In genomic region chr17:59572301-59572924, GRCh38 we compare ENCODE assay signal across 12 cellular contexts. TPM values are rescaled to one million over a fixed set of nuclear protein-coding genes. Genes with fewer than 3 reads are reported as not detected.
DNase-seq lines count a peak whose midpoint lies in the region; ATAC-seq, FAIRE-seq and TF ChIP-seq lines count a peak whose summit lies in the region.
"Had no signal": no experiment of that assay in that cellular context is flagged by ENCODE, and none has a peak within 500 bp of the region (broad histone marks: within the 10 kb centered on the region; RNA-seq: fewer than 3 reads in every experiment).

No MANE protein-coding gene starts in this region.

- H3K4me3 Mint-ChIP-seq in activated CD4-positive, alpha-beta T cell treated with anti-CD3 and anti-CD28 coated beads for 36 hours: peak overlapping the region; percentile 31
- no peak overlapping the region for H3K4me3 Mint-ChIP-seq in T-helper 17 cell
- H3K4me3 Mint-ChIP-seq: mesothelial cell of epicardium had no signal

- H3K4me3 ChIP-seq in GM06990 (replicated peaks; ENCODE audit: low read depth, low read length) (no peak overlapping the region), pancreas (no peak overlapping the region)

- FAIRE-seq in pancreas (lab: Jason Lieb, UNC): no peak
- FAIRE-seq: endothelial cell of umbilical vein had no signal

- peak; percentile 93 for ATAC-seq in activated CD4-positive, alpha-beta T cell treated with anti-CD3 and anti-CD28 coated beads for 36 hours
- ATAC-seq in T-helper 17 cell (no peak), pancreas (no peak)

- peak overlapping the region; percentile 91 for H3K27ac Mint-ChIP-seq in activated CD4-positive, alpha-beta T cell treated with anti-CD3 and anti-CD28 coated beads for 36 hours
- H3K27ac Mint-ChIP-seq in T-helper 17 cell: peak overlapping the region; percentile 57
- H3K27ac Mint-ChIP-seq: mesothelial cell of epicardium had no signal

- POLR2A ChIA-PET in activated CD4-positive, alpha-beta T cell treated with anti-CD3 and anti-CD28 coated beads for 36 hours (lab: Charles Lee): no interaction called here

- H3K36me3 ChIP-seq in GM06990 (ENCODE audit: control insufficient read depth, insufficient read depth, low read length) (no peaks in the 10 kb centered on the region), pancreas (peaks cover 0 to 3% (median 0%) of the 10 kb centered on the region in 3 donors)

- WGBS in pancreas, 2 donors: 95% methylated on average over 10 of the region's 10 CpGs

- H3K27ac ChIP-seq in pancreas: no peak overlapping the region
- H3K27ac ChIP-seq: KMS-11 had no signal

- CTCF ChIA-PET in activated CD4-positive, alpha-beta T cell treated with anti-CD3 and anti-CD28 coated beads for 36 hours (lab: Charles Lee): interaction anchor here (0.6 to 0.9 kb wide), 2 partner anchors 15 to 79 kb away, joined by 3 read pairs; no protein-coding TSS in a partner anchor

- DNase-seq in activated CD4-positive, alpha-beta T cell treated with anti-CD3 and anti-CD28 coated beads for 36 hours: peak; percentile 54
- DNase-seq in activated CD4-positive, alpha-beta T cell treated with anti-CD3 and anti-CD28 coated beads for 4 hours: no peak
- DNase-seq in GM06990 (ENCODE audit: extremely low read depth, insufficient read length) (peak; percentile 26), T-helper 17 cell (no peak), iris pigment epithelial cell (ENCODE audit: low read depth) (peak; percentile 77), pancreas (no peak), NCI-H1417 treated with DMSO at 0.1 percent for 48 hours (lab: John Stamatoyannopoulos, UW) (no peak), T1000 (lab: John Stamatoyannopoulos, UW) (no peak)
- DNase-seq: retina had no signal

- TF ChIP-seq CTCF in GM06990 (IDR thresholded peaks at IDR 0.05; ENCODE audit: insufficient read depth, low read length, poor library complexity, severe bottlenecking) (no peak), pancreas (IDR thresholded peaks at IDR 0.05) (no peak)

- no peaks in the 10 kb centered on the region for H3K4me1 ChIP-seq in pancreas

- no peaks in the 10 kb centered on the region for H3K9me3 ChIP-seq in T-helper 17 cell (ENCODE audit: control insufficient read depth, low read length, poor library complexity, severe bottlenecking)
- H3K9me3 ChIP-seq in pancreas: no peaks in the 10 kb centered on the region

- peaks cover 17% of the 10 kb centered on the region for H3K4me1 Mint-ChIP-seq in activated CD4-positive, alpha-beta T cell treated with anti-CD3 and anti-CD28 coated beads for 36 hours
- peaks cover 6% of the 10 kb centered on the region for H3K4me1 Mint-ChIP-seq in T-helper 17 cell
- H3K4me1 Mint-ChIP-seq: mesothelial cell of epicardium had no signal

- peaks cover 19% of the 10 kb centered on the region for H3K36me3 Mint-ChIP-seq in activated CD4-positive, alpha-beta T cell treated with anti-CD3 and anti-CD28 coated beads for 36 hours (ENCODE audit: low read depth)
- H3K36me3 Mint-ChIP-seq in T-helper 17 cell (ENCODE audit: low read depth): peaks cover 2% of the 10 kb centered on the region

- H3K9me3 Mint-ChIP-seq in activated CD4-positive, alpha-beta T cell treated with anti-CD3 and anti-CD28 coated beads for 36 hours (ENCODE audit: low read depth): no peaks in the 10 kb centered on the region
- H3K9me3 Mint-ChIP-seq: mesothelial cell of epicardium had no signal

- intact Hi-C loops in activated CD4-positive, alpha-beta T cell treated with anti-CD3 and anti-CD28 coated beads for 36 hours (cut with DNase I, micrococcal nuclease): loop anchor here (1.0 kb wide), 2 partner anchors 29 to 47 kb away; partner anchors contain the start of gene CLTC (in 1 of the 2)
- intact Hi-C loops in pancreas (cut with DNase I): no loop called here

- H3K27me3 ChIP-seq in GM06990 (replicated peaks; ENCODE audit: control insufficient read depth, insufficient read depth, low read length) (no peaks in the 10 kb centered on the region), pancreas (no peaks in the 10 kb centered on the region)

- H3K27me3 Mint-ChIP-seq in activated CD4-positive, alpha-beta T cell treated with anti-CD3 and anti-CD28 coated beads for 36 hours: no peaks in the 10 kb centered on the region
- H3K27me3 Mint-ChIP-seq in T-helper 17 cell: no peaks in the 10 kb centered on the region

RNA-seq across cellular contexts. Expression of gene DHX40, which starts 7.0 kb away (rescaled TPM):
- 10 to 100 TPM; 22.9 to 24.1 TPM for total RNA-seq in activated CD4-positive, alpha-beta T cell treated with anti-CD3 and anti-CD28 coated beads for 36 hours
- 10 to 100 TPM; 40.6 to 47.3 TPM for total RNA-seq in T-helper 17 cell
- 10 to 100 TPM; 11.7 to 21.2 (median 15.7) TPM for total RNA-seq in pancreas
- polyA plus RNA-seq in pancreas: 10 to 100 TPM in 1 of 2 donors, 1 to 10 TPM in 1; 6.6 to 16.7 TPM

RNA-seq across cellular contexts. Expression of gene CLTC, which starts 47.3 kb away (rescaled TPM):
- total RNA-seq in activated CD4-positive, alpha-beta T cell treated with anti-CD3 and anti-CD28 coated beads for 36 hours: 100 to 1,000 TPM; 180 to 186 TPM
- total RNA-seq in T-helper 17 cell: 10 to 100 TPM; 87.7 to 89.3 TPM
- 100 to 1,000 TPM in 2 of 6 donors, 10 to 100 TPM in 4; 44.7 to 118 (median 75.7) TPM for total RNA-seq in pancreas
- 10 to 100 TPM; 25.7 to 54.1 TPM for polyA plus RNA-seq in pancreas

Comparison
In these comparisons a context has a peak if more than half of its experiments do, and no peak if none do; other contexts are left out.
1. DNase-seq: peak in activated CD4-positive, alpha-beta T cell treated with anti-CD3 and anti-CD28 coated beads for 36 hours (single experiment), GM06990 (single experiment) and iris pigment epithelial cell (single experiment); none in activated CD4-positive, alpha-beta T cell treated with anti-CD3 and anti-CD28 coated beads for 4 hours (0 of 2), T-helper 17 cell (0 of 3), pancreas (0 of 6), NCI-H1417 treated with DMSO at 0.1 percent for 48 hours (single experiment) and T1000 (single experiment).
2. intact Hi-C loops: an anchor here in activated CD4-positive, alpha-beta T cell treated with anti-CD3 and anti-CD28 coated beads for 36 hours (1.0 kb wide); none called in pancreas.